Comparison of ENCODE assay signal across 16 cellular contexts in genomic region chr19:46882034-46882433, GRCh38. TPM values are rescaled to one million over a fixed set of nuclear protein-coding genes. Genes with fewer than 3 reads are reported as not detected.
DNase-seq lines count a peak whose midpoint lies in the region; ATAC-seq, FAIRE-seq and TF ChIP-seq lines count a peak whose summit lies in the region.
"Had no signal": no experiment of that assay in that cellular context is flagged by ENCODE, and none has a peak within 500 bp of the region (broad histone marks: within the 10 kb centered on the region; RNA-seq: fewer than 3 reads in every experiment).

No MANE protein-coding gene starts in this region.

- FAIRE-seq in astrocyte (lab: Jason Lieb, UNC), result no peak
- FAIRE-seq: H54 had no signal

- H3K9me3 Mint-ChIP-seq in H9, result no peaks in the 10 kb centered on the region
- no peaks in the 10 kb centered on the region for H3K9me3 Mint-ChIP-seq in astrocyte (ENCODE audit: unreplicated experiment)
- H3K9me3 Mint-ChIP-seq in neural progenitor cell, result peaks cover 9% of the 10 kb centered on the region
- H3K9me3 Mint-ChIP-seq: CD8-positive, alpha-beta memory T cell had no signal

- peak overlapping the region in 2 of 3 experiments; percentile 12 to 69; a peak in 2 of 7 replicates for H3K27ac Mint-ChIP-seq in H9
- H3K27ac Mint-ChIP-seq in astrocyte (ENCODE audit: unreplicated experiment), result no peak overlapping the region
- peak overlapping the region; percentile 21 for H3K27ac Mint-ChIP-seq in neural progenitor cell

- H4K91ac ChIP-seq in H9 (ENCODE audit: insufficient read length, low read depth, low read length), result no peak overlapping the region

- no peak for TF ChIP-seq POLR2A in spleen (IDR thresholded peaks at IDR 0.05)

- no peak overlapping the region for H2AFZ ChIP-seq in H9 (ENCODE audit: low read length)
- H2AFZ ChIP-seq in astrocyte (ENCODE audit: low read depth, low read length), result no peak overlapping the region
- H2AFZ ChIP-seq in hepatocyte, result no peak overlapping the region
- no peak overlapping the region for H2AFZ ChIP-seq in neural progenitor cell (replicated peaks)

- H3K79me2 ChIP-seq in H9 (ENCODE audit: insufficient read depth, low read length) (no peaks in the 10 kb centered on the region; the same call in 1 of the 2 replicates), astrocyte (ENCODE audit: insufficient read depth, low read length) (peaks cover 75% of the 10 kb centered on the region), hepatocyte (peaks cover 99% of the 10 kb centered on the region), neural progenitor cell (ENCODE audit: low read depth) (peaks cover 100% of the 10 kb centered on the region)

- no peak overlapping the region for H4K8ac ChIP-seq in H9 (replicated peaks; ENCODE audit: insufficient read length, low read depth, low read length)

- no peak overlapping the region for H3K4me3 Mint-ChIP-seq in H9
- H3K4me3 Mint-ChIP-seq in astrocyte (ENCODE audit: unreplicated experiment), result peak overlapping the region; percentile 7
- no peak overlapping the region for H3K4me3 Mint-ChIP-seq in neural progenitor cell
- H3K4me3 Mint-ChIP-seq: CD8-positive, alpha-beta memory T cell had no signal

- H2AK5ac ChIP-seq in H9 (ENCODE audit: insufficient read length, low read length), result no peak overlapping the region

- H3K9ac ChIP-seq in H9 (ENCODE audit: extremely low read depth, insufficient read length, low read length) (no peak overlapping the region), astrocyte (ENCODE audit: low read length) (no peak overlapping the region), neural progenitor cell (no peak overlapping the region), colonic mucosa (ENCODE audit: low read depth in 2 of 2, low read length in 2 of 2) (no peak overlapping the region)
- H3K9ac ChIP-seq: BLaER1 had no signal

- TF ChIP-seq CTCF in H9 (conservative IDR thresholded peaks at IDR 0.05), result no peak
- TF ChIP-seq CTCF in astrocyte (IDR thresholded peaks at IDR 0.05; ENCODE audit: insufficient read depth, low read depth, low read length), result no peak
- no peak for TF ChIP-seq CTCF in hepatocyte (IDR thresholded peaks at IDR 0.05; ENCODE audit: poor library complexity)
- TF ChIP-seq CTCF in neural progenitor cell (IDR thresholded peaks at IDR 0.05), result no peak
- TF ChIP-seq CTCF in spleen (IDR thresholded peaks at IDR 0.05 in 8 of 11, conservative IDR thresholded peaks at IDR 0.05 in 3 of 11), result no peak
- no peak for TF ChIP-seq CTCF in colonic mucosa (IDR thresholded peaks at IDR 0.05)

- H3K27me3 ChIP-seq in H9 (ENCODE audit: insufficient read depth, low read length), result no peaks in the 10 kb centered on the region
- H3K27me3 ChIP-seq in astrocyte (ENCODE audit: insufficient read depth, low read length), result no peaks in the 10 kb centered on the region
- no peaks in the 10 kb centered on the region for H3K27me3 ChIP-seq in hepatocyte
- no peaks in the 10 kb centered on the region for H3K27me3 ChIP-seq in neural progenitor cell
- no peaks in the 10 kb centered on the region for H3K27me3 ChIP-seq in spleen (replicated peaks in 1 of 7)
- H3K27me3 ChIP-seq in colonic mucosa, result no peaks in the 10 kb centered on the region
- H3K27me3 ChIP-seq: BLaER1 had no signal

- ATAC-seq in HG02970 (IDR thresholded peaks at IDR 0.05; ENCODE audit: low FRiP score, unreplicated experiment), result no peak

- H3K23ac ChIP-seq in H9 (ENCODE audit: insufficient read length, low read depth, low read length), result no peak overlapping the region

- H4K20me1 ChIP-seq in H9 (ENCODE audit: control insufficient read depth, insufficient read depth, insufficient read length), result no peaks in the 10 kb centered on the region
- H4K20me1 ChIP-seq in astrocyte (ENCODE audit: insufficient read depth, low read length), result peaks cover 49% of the 10 kb centered on the region
- H4K20me1 ChIP-seq in hepatocyte (ENCODE audit: insufficient read depth, poor library complexity, severe bottlenecking), result peaks cover 42% of the 10 kb centered on the region
- H4K20me1 ChIP-seq in neural progenitor cell (ENCODE audit: low read depth), result peaks cover 44% of the 10 kb centered on the region

- no peaks in the 10 kb centered on the region for H3F3A ChIP-seq in neural progenitor cell (ENCODE audit: low read depth)

- H3K23me2 ChIP-seq in H9 (ENCODE audit: insufficient read length, low read depth, low read length, poor library complexity, severe bottlenecking), result no peaks in the 10 kb centered on the region

- no peak overlapping the region for H4K5ac ChIP-seq in H9 (ENCODE audit: insufficient read length, low read depth, low read length)

- H3K36me3 ChIP-seq in astrocyte (ENCODE audit: insufficient read depth, low read length), result no peaks in the 10 kb centered on the region
- no peaks in the 10 kb centered on the region for H3K36me3 ChIP-seq in hepatocyte (replicated peaks; ENCODE audit: insufficient read depth, low read depth)
- no peaks in the 10 kb centered on the region for H3K36me3 ChIP-seq in neural progenitor cell
- H3K36me3 ChIP-seq in spleen, result peaks cover 0 to 15% (median 0%) of the 10 kb centered on the region in 6 donors
- H3K36me3 ChIP-seq in colonic mucosa, result no peaks in the 10 kb centered on the region

- H3K9me3 ChIP-seq in H9 (ENCODE audit: control insufficient read depth, low read depth, low read length) (no peaks in the 10 kb centered on the region), astrocyte (ENCODE audit: insufficient read depth, low read depth, low read length) (no peaks in the 10 kb centered on the region), hepatocyte (ENCODE audit: low read depth) (no peaks in the 10 kb centered on the region), neural progenitor cell (ENCODE audit: low read depth) (no peaks in the 10 kb centered on the region), spleen (no peaks in the 10 kb centered on the region), colonic mucosa (no peaks in the 10 kb centered on the region)

- H3K4me1 Mint-ChIP-seq in H9 (peaks cover 5 to 6% of the 10 kb centered on the region in 2 experiments), astrocyte (ENCODE audit: low read depth, unreplicated experiment) (peaks cover 25% of the 10 kb centered on the region), neural progenitor cell (peaks cover 21% of the 10 kb centered on the region)

- no peak overlapping the region for H2BK120ac ChIP-seq in H9 (ENCODE audit: low read depth, low read length, poor library complexity, severe bottlenecking)

- H3K9me2 ChIP-seq in hepatocyte (replicated peaks; ENCODE audit: insufficient read depth), result no peaks in the 10 kb centered on the region

- no peak overlapping the region for H2BK15ac ChIP-seq in H9 (ENCODE audit: low read depth, low read length)

- H3K27me3 Mint-ChIP-seq in H9 (ENCODE audit: low read depth), result no peaks in the 10 kb centered on the region
- H3K27me3 Mint-ChIP-seq in astrocyte (ENCODE audit: low read depth, unreplicated experiment), result no peaks in the 10 kb centered on the region
- H3K27me3 Mint-ChIP-seq in neural progenitor cell (ENCODE audit: insufficient read depth, low read depth), result no peaks in the 10 kb centered on the region

- H3K4me3 ChIP-seq in astrocyte (ENCODE audit: insufficient read depth, low read depth, low read length), result no peak overlapping the region
- no peak overlapping the region for H3K4me3 ChIP-seq in hepatocyte
- H3K4me3 ChIP-seq in neural progenitor cell, result no peak overlapping the region
- no peak overlapping the region for H3K4me3 ChIP-seq in spleen
- no peak overlapping the region for H3K4me3 ChIP-seq in colonic mucosa
- H3K4me3 ChIP-seq: BLaER1 had no signal

- H2BK20ac ChIP-seq in H9 (ENCODE audit: low read depth, low read length, poor library complexity, severe bottlenecking), result no peak overlapping the region

- H3K4me2 ChIP-seq in H9 (ENCODE audit: insufficient read depth, insufficient read length, low read length) (no peak overlapping the region), astrocyte (ENCODE audit: low read length) (no peak overlapping the region), hepatocyte (no peak overlapping the region), neural progenitor cell (no peak overlapping the region)
- H3K4me2 ChIP-seq: BLaER1 had no signal

- no peaks in the 10 kb centered on the region for H3K79me1 ChIP-seq in H9 (ENCODE audit: insufficient read depth, low read depth, low read length, poor library complexity, severe bottlenecking)

- DNase-seq in H9 (no peak), astrocyte (ENCODE audit: low read depth) (no peak), hepatocyte (ENCODE audit: low spot score) (no peak), neural progenitor cell (ENCODE audit: low spot score) (no peak), NCI-H1930 (lab: John Stamatoyannopoulos, UW) (no peak), spleen (no peak), colonic mucosa (no peak)
- DNase-seq: 8988T; AML-193; CD8-positive, alpha-beta memory T cell; DMS53; GF-D8 had no signal

- H3K4me1 ChIP-seq in H9 (ENCODE audit: insufficient read depth, low read length) (no peaks in the 10 kb centered on the region), astrocyte (ENCODE audit: insufficient read depth, low read length) (peaks cover 27% of the 10 kb centered on the region), hepatocyte (ENCODE audit: insufficient read depth) (peaks cover 19% of the 10 kb centered on the region), neural progenitor cell (peaks cover 9% of the 10 kb centered on the region), spleen (peaks cover 0 to 45% (median 0%) of the 10 kb centered on the region in 6 donors), colonic mucosa (no peaks in the 10 kb centered on the region)
- H3K4me1 ChIP-seq: BLaER1 had no signal

- H3K36me3 Mint-ChIP-seq in H9 (ENCODE audit: insufficient read depth in 1 of 3, low read depth in 3 of 3) (peaks cover 1 to 6% (median 4%) of the 10 kb centered on the region in 3 experiments; a peak in 1 of 7 replicates), astrocyte (ENCODE audit: low read depth, unreplicated experiment) (peaks cover 3% of the 10 kb centered on the region), neural progenitor cell (peaks cover 22% of the 10 kb centered on the region)

- no CpG with 5 or more reads among the region's 4 CpGs for WGBS in H9 (ENCODE audit: extremely low coverage, insufficient read length, low lambda C conversion rate)
- 86% methylated on average over 4 of the region's 4 CpGs for WGBS in hepatocyte (ENCODE audit: low lambda C conversion rate, missing lambda C conversion rate)
- 94 to 99% (median 96%) methylated on average over 4 of the region's 4 CpGs for WGBS in spleen, 5 donors

- no peak overlapping the region for H3K18ac ChIP-seq in H9 (ENCODE audit: insufficient read length, low read depth, low read length)

- no peak overlapping the region for H2BK5ac ChIP-seq in H9 (ENCODE audit: insufficient read length, low read length)

- H3K27ac ChIP-seq in H9 (ENCODE audit: insufficient read length, low read depth, low read length) (no peak overlapping the region), astrocyte (ENCODE audit: low read depth, low read length) (no peak overlapping the region), hepatocyte (peak overlapping the region; percentile 37), neural progenitor cell (no peak overlapping the region), spleen (no peak overlapping the region), colonic mucosa (no peak overlapping the region)
- H3K27ac ChIP-seq: BLaER1, HL-60 had no signal

- H3T11ph ChIP-seq in H9 (ENCODE audit: low read length), result no peak overlapping the region

- intact Hi-C loops in spleen (cut with DNase I; ENCODE audit: low total_unique reads), result no loop called here
- intact Hi-C loops in colonic mucosa (cut with DNase I), result no loop called here

- H3K56ac ChIP-seq in H9 (ENCODE audit: insufficient read length, low read depth, low read length), result no peak overlapping the region

- no peak overlapping the region for H3K4ac ChIP-seq in H9 (ENCODE audit: low read depth, low read length)

- no peak overlapping the region for H2BK12ac ChIP-seq in H9 (ENCODE audit: insufficient read length, low read depth, low read length)

- no peak overlapping the region for H3K14ac ChIP-seq in H9 (ENCODE audit: insufficient read depth, low read length)

RNA-seq across cellular contexts. Expression of gene ARHGAP35, which starts 21.2 kb away (rescaled TPM):
- total RNA-seq in H9 (2021) (49.0 and 49.8 TPM in 2 replicates), astrocyte (55.2 and 57.9 TPM in 2 replicates), hepatocyte (44.3 and 48.1 TPM in 2 replicates), neural progenitor cell (ENCODE audit: low replicate concordance) (38.4 and 43.3 TPM in 2 replicates), spleen (10 to 100 TPM; 26.0 to 49.4 (median 42.9) TPM), colonic mucosa (10 to 100 TPM; 45.1 to 61.3 TPM)
- polyA plus RNA-seq in hepatocyte (11.5 and 18.6 TPM in 2 replicates), spleen (10 to 100 TPM in 1 of 3 donors, 1 to 10 TPM in 2; 2.3 to 10.8 (median 3.0) TPM)

RNA-seq across cellular contexts. Expression of gene AP2S1, which starts 31.4 kb away (rescaled TPM):
- 193 and 200 TPM in 2 replicates for total RNA-seq in H9 (2021)
- 262 and 278 TPM in 2 replicates for total RNA-seq in astrocyte
- total RNA-seq in hepatocyte, result 109 and 129 TPM in 2 replicates
- 349 and 392 TPM in 2 replicates for polyA plus RNA-seq in hepatocyte
- total RNA-seq in neural progenitor cell (ENCODE audit: low replicate concordance), result 104 and 120 TPM in 2 replicates
- 100 to 1,000 TPM in 4 of 7 donors, 10 to 100 TPM in 3; 58.0 to 144 (median 116) TPM for total RNA-seq in spleen
- 100 to 1,000 TPM in 2 of 3 donors, 10 to 100 TPM in 1; 69.3 to 145 (median 104) TPM for polyA plus RNA-seq in spleen
- 100 to 1,000 TPM; 132 to 208 TPM for total RNA-seq in colonic mucosa
